9 cellular contexts compared by ENCODE assay signal in the genomic region with DNA sequence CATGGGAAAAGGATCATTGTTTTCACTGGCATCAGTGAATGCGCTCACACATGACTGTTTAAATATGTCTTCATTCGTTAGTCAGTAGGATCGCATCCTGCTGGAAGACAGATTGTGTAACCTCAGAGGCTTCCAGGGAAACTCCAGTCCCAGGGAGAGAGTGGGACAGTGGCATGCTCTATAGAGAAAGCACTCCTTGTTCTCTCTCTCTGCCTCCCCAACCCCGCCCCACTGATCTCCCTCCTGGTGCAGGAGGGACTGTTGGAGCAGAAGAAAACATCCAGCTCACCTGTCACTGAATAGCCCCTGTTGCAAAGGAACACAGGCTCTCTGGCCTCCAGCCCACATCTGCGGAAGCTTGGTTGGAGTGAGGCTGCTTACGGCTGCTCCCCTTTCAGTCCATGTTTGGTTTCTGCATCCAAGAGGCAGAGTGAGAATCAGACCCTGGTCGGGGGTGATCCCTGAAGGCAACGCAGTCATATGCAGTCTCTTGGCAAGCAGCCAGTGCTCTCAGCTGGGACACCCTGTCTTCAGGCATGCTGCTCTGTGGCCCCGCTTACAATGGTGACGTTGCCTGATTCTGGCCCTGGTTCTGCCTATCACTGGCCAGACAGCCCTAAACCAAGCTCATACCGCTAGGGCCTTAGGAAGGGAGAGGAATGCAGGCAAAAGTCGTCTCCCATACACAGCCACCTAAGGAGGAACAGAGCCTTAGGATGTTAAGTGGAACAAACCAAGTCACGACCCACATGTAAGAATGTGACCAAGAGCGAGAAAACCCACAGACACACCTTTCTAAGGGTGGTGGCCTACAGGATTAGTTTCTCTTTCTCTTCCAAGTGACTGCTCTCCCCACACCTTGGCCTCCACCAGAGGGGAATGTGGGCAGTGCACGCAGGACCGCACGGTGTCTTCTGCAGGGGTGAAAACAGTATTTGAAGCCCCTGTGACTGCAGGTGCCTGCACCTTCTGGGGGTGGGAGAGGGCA. TPM values are rescaled to one million over a fixed set of nuclear protein-coding genes. Genes with fewer than 3 reads are reported as not detected.
DNase-seq lines count a peak whose midpoint lies in the region; ATAC-seq lines count a peak whose summit lies in the region.
"Had no signal": no experiment of that assay in that cellular context is flagged by ENCODE, and none has a peak within 500 bp of the region (broad histone marks: within the 10 kb centered on the region; RNA-seq: fewer than 3 reads in every experiment).

No MANE protein-coding gene starts in this region.

- WGBS in aorta, 2 donors, result 23 to 26% methylated on average over 17 of the region's 17 CpGs

- H3K27me3 Mint-ChIP-seq in stimulated activated naive CD8-positive, alpha-beta T cell treated with anti-CD3 and anti-CD28 coated beads, Interleukin-15, amount 100 ng/mL, for 72 hours, result peaks cover 13% of the 10 kb centered on the region

- peak; percentile 33 for ATAC-seq in stimulated activated naive CD8-positive, alpha-beta T cell treated with anti-CD3 and anti-CD28 coated beads, Interleukin-15, amount 100 ng/mL, for 72 hours
- ATAC-seq in stimulated activated naive CD8-positive, alpha-beta T cell treated with anti-CD3 and anti-CD28 coated beads, Interleukin-15, Interleukin-2, amounts not matched to agents 100 U/mL and 50 U/mL, for 24 hours, result no peak
- peak; percentile 87 for ATAC-seq in aorta (ENCODE audit: low FRiP score)

- H3K27me3 ChIP-seq in aorta (ENCODE audit: control insufficient read depth in 1 of 2, insufficient read depth in 2 of 2, low read length in 1 of 2), result no peaks in the 10 kb centered on the region

- intact Hi-C loops in aorta (cut with DNase I), result loop anchor here in 1 of 2 donors (5.0 kb wide), 1 partner anchor 35 kb away; no protein-coding TSS in a partner anchor

- no peaks in the 10 kb centered on the region for H3K4me1 Mint-ChIP-seq in stimulated activated naive CD8-positive, alpha-beta T cell treated with anti-CD3 and anti-CD28 coated beads, Interleukin-15, amount 100 ng/mL, for 72 hours

- H3K9me3 Mint-ChIP-seq in stimulated activated naive CD8-positive, alpha-beta T cell treated with anti-CD3 and anti-CD28 coated beads, Interleukin-15, amount 100 ng/mL, for 72 hours, result no peaks in the 10 kb centered on the region

- no peaks in the 10 kb centered on the region for H3K9me3 ChIP-seq in aorta (ENCODE audit: control insufficient read depth, low read length)

- H3K27ac ChIP-seq in aorta (ENCODE audit: low read depth in 1 of 2, low read length in 2 of 2), result peak overlapping the region in 1 of 2 donors; percentile 66

- H3K4me1 ChIP-seq in aorta (ENCODE audit: control insufficient read depth in 1 of 2, insufficient read depth in 2 of 2, low read length in 2 of 2), result no peaks in the 10 kb centered on the region

- DNase-seq in stimulated activated naive CD8-positive, alpha-beta T cell treated with anti-CD3 and anti-CD28 coated beads, Interleukin-15, amount 100 ng/mL, for 72 hours, result no peak
- DNase-seq in stimulated activated naive CD8-positive, alpha-beta T cell treated with anti-CD3 and anti-CD28 coated beads, Interleukin-15, Interleukin-2, amounts not matched to agents 100 U/mL and 50 U/mL, for 24 hours, result no peak
- DNase-seq in dermis microvascular lymphatic vessel endothelial cell (ENCODE audit: low read depth in 2 of 2) (peak; percentile 75 to 92), medulla oblongata (ENCODE audit: extremely low spot score) (peak; percentile 70), aorta (peak; percentile 84 to 88), mesenteric fat pad (ENCODE audit: low spot score) (no peak), NCI-H2227 (lab: John Stamatoyannopoulos, UW; ENCODE audit: unreplicated experiment) (no peak)
- no peak for DNase-seq in effector CD4-positive, alpha-beta T cell
- DNase-seq: effector memory CD4-positive, alpha-beta T cell had no signal

- H3K27ac Mint-ChIP-seq in stimulated activated naive CD8-positive, alpha-beta T cell treated with anti-CD3 and anti-CD28 coated beads, Interleukin-15, amount 100 ng/mL, for 72 hours, result no peak overlapping the region

- no peak overlapping the region for H3K4me3 ChIP-seq in aorta (ENCODE audit: low read length in 2 of 2)

- H3K4me3 Mint-ChIP-seq in stimulated activated naive CD8-positive, alpha-beta T cell treated with anti-CD3 and anti-CD28 coated beads, Interleukin-15, amount 100 ng/mL, for 72 hours, result no peak overlapping the region

- H3K36me3 ChIP-seq in aorta (ENCODE audit: control insufficient read depth in 1 of 2, insufficient read depth in 2 of 2, low read length in 1 of 2), result no peaks in the 10 kb centered on the region

RNA-seq across cellular contexts. Expression of gene BACE2, which starts 39.7 kb away (rescaled TPM):
- total RNA-seq in dermis microvascular lymphatic vessel endothelial cell (196 and 425 TPM in 2 replicates), aorta (100 to 1,000 TPM in 1 of 2 donors, 10 to 100 TPM in 1; 80.4 to 151 TPM), mesenteric fat pad (25.8 TPM)
- polyA plus RNA-seq in aorta, result 10 to 100 TPM; 26.2 to 53.3 TPM

Comparison
In these comparisons a context has a peak if more than half of its experiments do, and no peak if none do; other contexts are left out.
1. DNase-seq: peak in dermis microvascular lymphatic vessel endothelial cell (2 of 2), medulla oblongata (single experiment) and aorta (2 of 2); none in stimulated activated naive CD8-positive, alpha-beta T cell treated with anti-CD3 and anti-CD28 coated beads, Interleukin-15, amount 100 ng/mL, for 72 hours (0 of 2), stimulated activated naive CD8-positive, alpha-beta T cell treated with anti-CD3 and anti-CD28 coated beads, Interleukin-15, Interleukin-2, amounts not matched to agents 100 U/mL and 50 U/mL, for 24 hours (single experiment), mesenteric fat pad (single experiment), NCI-H2227 (single experiment) and effector CD4-positive, alpha-beta T cell (single experiment).